8 cellular contexts compared by ENCODE assay signal in the genomic region with DNA sequence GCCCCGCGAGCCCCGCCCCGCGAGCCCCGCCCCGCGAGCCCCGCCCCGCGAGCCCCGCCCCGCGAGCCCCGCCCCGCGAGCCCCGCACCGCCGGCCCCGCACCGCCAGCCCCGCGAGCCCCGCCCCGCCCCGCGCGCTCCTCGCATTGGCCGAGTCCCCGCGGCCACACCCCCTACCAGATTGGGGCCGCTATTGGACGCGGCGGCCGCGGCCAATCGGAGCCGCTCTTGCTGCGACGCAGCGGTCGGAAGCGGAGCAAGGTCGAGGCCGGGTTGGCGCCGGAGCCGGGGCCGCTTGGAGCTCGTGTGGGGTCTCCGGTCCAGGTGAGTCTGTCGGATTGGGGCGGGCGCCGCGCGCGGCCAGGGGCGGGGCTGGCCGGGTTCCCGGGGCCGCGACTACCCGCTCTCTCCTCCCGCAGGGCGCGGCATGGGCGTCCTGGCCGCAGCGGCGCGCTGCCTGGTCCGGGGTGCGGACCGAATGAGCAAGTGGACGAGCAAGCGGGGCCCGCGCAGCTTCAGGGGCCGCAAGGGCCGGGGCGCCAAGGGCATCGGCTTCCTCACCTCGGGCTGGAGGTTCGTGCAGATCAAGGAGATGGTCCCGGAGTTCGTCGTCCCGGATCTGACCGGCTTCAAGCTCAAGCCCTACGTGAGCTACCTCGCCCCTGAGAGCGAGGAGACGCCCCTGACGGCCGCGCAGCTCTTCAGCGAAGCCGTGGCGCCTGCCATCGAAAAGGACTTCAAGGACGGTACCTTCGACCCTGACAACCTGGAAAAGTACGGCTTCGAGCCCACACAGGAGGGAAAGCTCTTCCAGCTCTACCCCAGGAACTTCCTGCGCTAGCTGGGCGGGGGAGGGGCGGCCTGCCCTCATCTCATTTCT. TPM values are rescaled to one million over a fixed set of nuclear protein-coding genes. Genes with fewer than 3 reads are reported as not detected.
DNase-seq lines count a peak whose midpoint lies in the region; ATAC-seq and TF ChIP-seq lines count a peak whose summit lies in the region.

Gene MRPL41, plus strand, starts transcription at position 224 of the 879 bp plus-strand sequence. Its CDS starts 203 bp downstream, at position 427.

- peak within 1 kb of the TSS; percentile 67 to 84 for H3K27ac ChIP-seq in left lung

- peak; percentile 87 for TF ChIP-seq POLR2A in GM19099 (IDR thresholded peaks at IDR 0.05; ENCODE audit: extremely low read depth, insufficient read length, low read depth)

- H3K9me3 ChIP-seq in left lung, result no peaks in the 10 kb centered on the region

- no peak for TF ChIP-seq CTCF in left lung (IDR thresholded peaks at IDR 0.05)

- peaks cover 0 to 18% of the 10 kb centered on the region in 2 donors for H3K4me1 ChIP-seq in left lung

- H3K27me3 ChIP-seq in left lung, result no peaks in the 10 kb centered on the region

- peak; percentile 53 to 67 for DNase-seq in AML-193 (lab: John Stamatoyannopoulos, UW)
- peak; percentile 97 for DNase-seq in NCI-H69 (lab: John Stamatoyannopoulos, UW)
- peak; percentile 77 to 84 for DNase-seq in activated CD4-positive, alpha-beta T cell treated with anti-CD3 and anti-CD28 coated beads, Interleukin-2, amount 50 U/mL, for 24 hours (ENCODE audit: low read depth in 1 of 2, low spot score in 1 of 2)
- peak; percentile 66 for DNase-seq in dedifferentiated amniotic fluid mesenchymal stem cell (ENCODE audit: extremely low spot score)
- peak; percentile 90 to 95 for DNase-seq in left lung
- DNase-seq in stimulated activated CD4-positive, alpha-beta T cell treated with anti-CD3 and anti-CD28 coated beads, Interleukin-2, amount 100 ng/mL, for 48 hours, result peak; percentile 81 to 85

- H3K4me3 ChIP-seq in left lung, result peak within 1 kb of the TSS; percentile 79 to 86

- H3K36me3 ChIP-seq in left lung, result peaks cover 0 to 26% of the 10 kb centered on the region in 2 donors

- intact Hi-C loops in left lung (cut with DNase I), result no loop called here

- ATAC-seq in HG03432 (IDR thresholded peaks at IDR 0.05; ENCODE audit: unreplicated experiment) (peak; percentile 87), left lung (peak; percentile 86)

RNA-seq across cellular contexts. Expression of gene MRPL41, which starts in this region (rescaled TPM):
- total RNA-seq in left lung, result 10 to 100 TPM; 30.2 to 49.1 TPM

Comparison
In these comparisons a context has a peak if more than half of its experiments do, and no peak if none do; other contexts are left out.
1. Peak in every context shown above with its lines: DNase-seq, ATAC-seq, H3K4me3 ChIP-seq and H3K27ac ChIP-seq.